In genomic region chr4:186296481-186296880, GRCh38 we compare ENCODE assay signal across 19 cellular contexts. TPM values are rescaled to one million over a fixed set of nuclear protein-coding genes. Genes with fewer than 3 reads are reported as not detected.
"Had no signal": no experiment of that assay in that cellular context is flagged by ENCODE, and none has a peak within 500 bp of the region (broad histone marks: within the 10 kb centered on the region; RNA-seq: fewer than 3 reads in every experiment).

No MANE protein-coding gene starts in this region.

- H3K27ac ChIP-seq: adrenal gland, SJSA1 had no signal

- H3K9me3 Mint-ChIP-seq: activated B cell treated with CpG ODN at 0.5 μM for 24 hours; activated CD4-positive, alpha-beta T cell treated with anti-CD3 and anti-CD28 coated beads, Interleukin-2, amount 10 ng/mL, durations not matched to agents 24 days and 14 days; activated naive CD4-positive, alpha-beta T cell treated with anti-CD3 and anti-CD28 coated beads for 36 hours; activated naive CD8-positive, alpha-beta T cell treated with anti-CD3 and anti-CD28 coated beads, Interleukin-2, amount 10 ng/mL, durations not matched to agents 7 days and 5 days; activated T-cell treated with anti-CD3 and anti-CD28 coated beads, Interleukin-2, amount 50 U/mL, for 4 hours; central memory CD8-positive, alpha-beta T cell had no signal

- ATAC-seq: activated CD8-positive, alpha-beta memory T cell treated with anti-CD3 and anti-CD28 coated beads, Interleukin-2, amount 10 ng/mL, durations not matched to agents 7 days and 5 days; activated T-cell treated with anti-CD3 and anti-CD28 coated beads, Interleukin-2, amount 50 U/mL, for 4 hours had no signal

- H3K27ac Mint-ChIP-seq: activated B cell treated with CpG ODN at 0.5 μM for 24 hours; activated CD4-positive, alpha-beta T cell treated with anti-CD3 and anti-CD28 coated beads, Interleukin-2, amount 10 ng/mL, durations not matched to agents 24 days and 14 days; activated CD8-positive, alpha-beta memory T cell treated with anti-CD3 and anti-CD28 coated beads, Interleukin-2, amount 10 ng/mL, durations not matched to agents 7 days and 5 days; activated naive CD4-positive, alpha-beta T cell treated with anti-CD3 and anti-CD28 coated beads for 36 hours; activated naive CD8-positive, alpha-beta T cell treated with anti-CD3 and anti-CD28 coated beads, Interleukin-2, amount 10 ng/mL, durations not matched to agents 7 days and 5 days had no signal

- H3K36me3 Mint-ChIP-seq: activated CD8-positive, alpha-beta memory T cell treated with anti-CD3 and anti-CD28 coated beads, Interleukin-2, amount 10 ng/mL, durations not matched to agents 7 days and 5 days; activated naive CD8-positive, alpha-beta T cell treated with anti-CD3 and anti-CD28 coated beads, Interleukin-2, amount 10 ng/mL, durations not matched to agents 7 days and 5 days; brain had no signal

- H3K4me1 Mint-ChIP-seq: activated B cell treated with CpG ODN at 0.5 μM for 24 hours; central memory CD8-positive, alpha-beta T cell had no signal

- H3K4me3 Mint-ChIP-seq: activated B cell treated with CpG ODN at 0.5 μM for 24 hours; activated CD4-positive, alpha-beta T cell treated with anti-CD3 and anti-CD28 coated beads, Interleukin-2, amount 10 ng/mL, durations not matched to agents 24 days and 14 days; activated CD8-positive, alpha-beta memory T cell treated with anti-CD3 and anti-CD28 coated beads, Interleukin-2, amount 10 ng/mL, durations not matched to agents 7 days and 5 days; activated naive CD4-positive, alpha-beta T cell treated with anti-CD3 and anti-CD28 coated beads for 36 hours; activated naive CD8-positive, alpha-beta T cell treated with anti-CD3 and anti-CD28 coated beads, Interleukin-2, amount 10 ng/mL, durations not matched to agents 7 days and 5 days; activated T-cell treated with anti-CD3 and anti-CD28 coated beads, Interleukin-2, amount 50 U/mL, for 4 hours; brain; central memory CD8-positive, alpha-beta T cell had no signal

- DNase-seq: activated B cell treated with CpG ODN at 0.5 μM for 24 hours; activated CD4-positive, alpha-beta T cell treated with anti-CD3 and anti-CD28 coated beads for 1 hour; activated CD4-positive, alpha-beta T cell treated with anti-CD3 and anti-CD28 coated beads, Interleukin-2, amount 10 ng/mL, durations not matched to agents 24 days and 14 days; activated CD4-positive, alpha-beta T cell treated with anti-CD3 and anti-CD28 coated beads, Interleukin-2, amount 50 U/mL, for 48 hours; activated CD8-positive, alpha-beta memory T cell treated with anti-CD3 and anti-CD28 coated beads, Interleukin-2, amount 10 ng/mL, durations not matched to agents 7 days and 5 days; activated gamma-delta T cell; activated naive CD4-positive, alpha-beta T cell treated with anti-CD3 and anti-CD28 coated beads for 36 hours; activated naive CD8-positive, alpha-beta T cell treated with anti-CD3 and anti-CD28 coated beads, Interleukin-2, amount 10 ng/mL, durations not matched to agents 7 days and 5 days; activated T-cell treated with anti-CD3 and anti-CD28 coated beads, Interleukin-2, amount 50 U/mL, for 4 hours; KG1; NK-92 treated with Interleukin-12 subunit alpha and Interleukin-12 subunit beta, amount 100 ng/mL, for 24 hours; T1000 had no signal

- H3K4me3 ChIP-seq: adrenal gland, SJSA1 had no signal

- H3K27me3 ChIP-seq: SJSA1 had no signal

- H3K36me3 ChIP-seq: adrenal gland, SJSA1 had no signal

- H3K4me1 ChIP-seq: adrenal gland, SJSA1 had no signal

RNA-seq across cellular contexts. Expression of gene F11, which starts 30.5 kb away (rescaled TPM):
- total RNA-seq: activated B cell treated with CpG ODN at 0.5 μM for 24 hours; activated CD4-positive, alpha-beta T cell treated with anti-CD3 and anti-CD28 coated beads, Interleukin-2, amount 10 ng/mL, durations not matched to agents 24 days and 14 days; activated CD8-positive, alpha-beta memory T cell treated with anti-CD3 and anti-CD28 coated beads, Interleukin-2, amount 10 ng/mL, durations not matched to agents 7 days and 5 days; activated naive CD4-positive, alpha-beta T cell treated with anti-CD3 and anti-CD28 coated beads for 36 hours; activated naive CD8-positive, alpha-beta T cell treated with anti-CD3 and anti-CD28 coated beads, Interleukin-2, amount 10 ng/mL, durations not matched to agents 7 days and 5 days; activated T-cell treated with anti-CD3 and anti-CD28 coated beads, Interleukin-2, amount 50 U/mL, for 4 hours; LHCN-M2; MCF 10A; PC-3; SJSA1 had no signal
